ENCODE assay signal across 14 cellular contexts in the genomic region with DNA sequence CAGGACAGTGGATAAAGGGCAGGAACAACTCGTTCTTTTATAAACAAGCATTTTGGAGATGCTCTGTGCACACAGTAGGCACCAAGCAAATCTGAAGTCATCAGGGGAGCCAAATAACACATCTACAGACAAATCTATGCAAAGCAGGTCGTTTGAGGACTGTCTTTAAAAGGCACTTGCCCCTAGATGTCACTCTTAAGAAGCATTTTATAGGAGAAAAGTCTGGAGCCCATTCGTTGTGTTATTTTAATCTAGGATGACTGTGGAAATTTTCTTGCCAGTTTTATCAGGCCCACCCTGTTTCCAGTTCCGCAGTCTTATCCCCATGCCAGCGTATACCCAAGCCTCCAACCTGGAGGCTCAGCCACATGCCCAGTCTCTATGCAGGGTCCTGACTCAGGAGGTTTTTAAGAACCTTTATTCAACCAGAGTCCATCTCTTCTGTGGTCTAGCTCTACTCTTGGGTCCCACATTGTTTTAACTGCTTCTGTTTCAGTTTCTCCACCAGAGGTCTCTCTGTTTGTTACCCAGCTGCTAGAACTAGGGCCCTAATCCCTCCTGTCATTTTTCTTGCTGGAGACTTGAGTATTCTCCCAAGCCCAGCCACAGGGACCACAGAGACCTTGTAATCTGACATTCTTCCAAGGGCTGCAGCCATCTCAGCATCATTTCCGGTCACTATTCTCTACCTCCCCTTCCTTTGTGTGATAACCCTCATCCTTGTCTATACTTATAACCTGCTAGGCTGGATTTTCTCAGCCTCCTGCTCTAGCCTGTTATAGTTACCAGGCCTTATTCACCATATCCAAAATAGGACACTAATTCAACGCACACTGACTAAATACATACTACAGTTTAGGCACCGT. TPM values are rescaled to one million over a fixed set of nuclear protein-coding genes. Genes with fewer than 3 reads are reported as not detected.
DNase-seq lines count a peak whose midpoint lies in the region; ATAC-seq, FAIRE-seq and TF ChIP-seq lines count a peak whose summit lies in the region.
"Had no signal": no experiment of that assay in that cellular context is flagged by ENCODE, and none has a peak within 500 bp of the region (broad histone marks: within the 10 kb centered on the region; RNA-seq: fewer than 3 reads in every experiment).

No MANE protein-coding gene starts in this region.

- no peak for TF ChIP-seq RAD21 in HepG2 (CRISPR knock-in tag; IDR thresholded peaks at IDR 0.05)
- TF ChIP-seq RAD21 in H1 (IDR thresholded peaks at IDR 0.05 in 1 of 2, conservative IDR thresholded peaks at IDR 0.05 in 1 of 2; ENCODE audit: low read depth in 2 of 2, low read length in 2 of 2), result peak; percentile 38 to 62

- H3K23me2 ChIP-seq in H1 (ENCODE audit: low read depth, low read length), result no peaks in the 10 kb centered on the region; the same call in 1 of the 2 replicates

- TF ChIP-seq CTCF in right lobe of liver (IDR thresholded peaks at IDR 0.05) (no peak), HepG2 (CRISPR knock-in tag; IDR thresholded peaks at IDR 0.05) (no peak), H1 (IDR thresholded peaks at IDR 0.05; ENCODE audit: control extremely low read depth in 1 of 3, insufficient read depth in 1 of 3, low read depth in 1 of 3, low read length in 3 of 3) (peak in 2 of 3 experiments; percentile 41 to 47; a peak in 3 of 4 replicates), osteocyte (IDR thresholded peaks at IDR 0.05) (no peak)

- no peaks in the 10 kb centered on the region for H3K27me3 ChIP-seq in right lobe of liver
- H3K27me3 ChIP-seq in HepG2 (ENCODE audit: control insufficient read depth in 1 of 2, insufficient read depth in 2 of 2, low read length in 2 of 2), result peaks cover 0 to 3% of the 10 kb centered on the region in 2 experiments; a peak in 1 of 5 replicates
- no peaks in the 10 kb centered on the region for H3K27me3 ChIP-seq in H1 (replicated peaks in 1 of 4; ENCODE audit: control insufficient read depth in 3 of 4, extremely low read depth in 1 of 4, insufficient read depth in 3 of 4, low read length in 3 of 4)

- no peak overlapping the region for H3K27ac Mint-ChIP-seq in osteocyte (ENCODE audit: unreplicated experiment)

- no peaks in the 10 kb centered on the region for H3K9me3 Mint-ChIP-seq in osteocyte (ENCODE audit: unreplicated experiment)

- in situ Hi-C loops in HepG2 (cut with HindIII; ENCODE audit: extremely low pct_ligation_motif_present, low pct_unique_long_range_greater_than_20kb), result no loop called here

- H3K36me3 ChIP-seq in right lobe of liver, result no peaks in the 10 kb centered on the region
- H3K36me3 ChIP-seq in HepG2 (replicated peaks in 1 of 2; ENCODE audit: control insufficient read depth in 1 of 2, insufficient read depth in 2 of 2, low read length in 2 of 2), result no peaks in the 10 kb centered on the region
- no peaks in the 10 kb centered on the region for H3K36me3 ChIP-seq in H1 (ENCODE audit: control insufficient read depth in 2 of 4, insufficient read depth in 4 of 4, low read length in 3 of 4)

- no peak for TF ChIP-seq EP300 in HepG2 (IDR thresholded peaks at IDR 0.05; ENCODE audit: low read depth in 2 of 2, low read length in 2 of 2)
- TF ChIP-seq EP300 in HepG2 (CRISPR knock-in tag; IDR thresholded peaks at IDR 0.05; ENCODE audit: borderline replicate concordance), result no peak
- no peak for TF ChIP-seq EP300 in H1 (IDR thresholded peaks at IDR 0.05; ENCODE audit: borderline replicate concordance in 1 of 2, low read depth in 2 of 2, low read length in 2 of 2)

- H2AFZ ChIP-seq in HepG2 (ENCODE audit: low read length) (no peak overlapping the region), H1 (ENCODE audit: low read length) (peak overlapping the region; percentile 19; the same call in 1 of the 2 replicates)

- POLR2A ChIA-PET in HepG2 (lab: Yijun Ruan, JAX) (no interaction called here), H1 (lab: Charles Lee; ENCODE audit: partially characterized antibody) (no interaction called here)

- DNase-seq in right lobe of liver (no peak), HepG2 (ENCODE audit: low spot score) (no peak), NCI-H2029 treated with DMSO at 0.1 percent for 48 hours (lab: John Stamatoyannopoulos, UW) (peak; percentile 68), H1 (ENCODE audit: low read depth in 1 of 2, low spot score in 2 of 2) (no peak), cortex of kidney (lab: John Stamatoyannopoulos, UW) (no peak), midbrain (lab: John Stamatoyannopoulos, UW) (no peak), osteocyte (ENCODE audit: extremely low spot score, unreplicated experiment) (no peak)
- DNase-seq: activated effector memory CD4-positive, alpha-beta T cell treated with Interleukin-2 at 50 U/mL for 16 hours; AML-193; dermis blood vessel endothelial cell; hippocampal formation; stimulated activated CD4-positive, alpha-beta T cell treated with anti-CD3 and anti-CD28 coated beads, Interleukin-12 subunit alpha, Interleukin-12 subunit beta, amount 100 ng/mL, for 4 hours had no signal

- H3K18ac ChIP-seq in H1 (ENCODE audit: extremely low read depth, low read length), result no peak overlapping the region

- CTCF ChIA-PET in HepG2 (lab: Yijun Ruan, JAX; ENCODE audit: low intra/inter-chr PET ratio, low total read pairs), result no interaction called here
- CTCF ChIA-PET in H1 (lab: Charles Lee; ENCODE audit: partially characterized antibody), result interaction anchor here (0.5 to 1.5 kb wide), 6 partner anchors 21 to 524 kb away, joined by 3 to 8 read pairs (median 3); no protein-coding TSS in a partner anchor

- no peaks in the 10 kb centered on the region for H3K36me3 Mint-ChIP-seq in osteocyte (ENCODE audit: unreplicated experiment)

- H3K79me2 ChIP-seq in HepG2 (ENCODE audit: insufficient read depth, low read length), result no peaks in the 10 kb centered on the region
- H3K79me2 ChIP-seq in H1 (ENCODE audit: control insufficient read depth in 1 of 2, insufficient read depth in 2 of 2, low read length in 2 of 2), result no peaks in the 10 kb centered on the region

- no peak for TF ChIP-seq POLR2A in right lobe of liver (IDR thresholded peaks at IDR 0.05)
- TF ChIP-seq POLR2A in HepG2 (IDR thresholded peaks at IDR 0.05; ENCODE audit: insufficient read depth in 1 of 2, low read depth in 2 of 2, low read length in 2 of 2), result no peak
- no peak for TF ChIP-seq POLR2A in H1 (IDR thresholded peaks at IDR 0.05; ENCODE audit: control extremely low read depth in 1 of 2, low read depth in 2 of 2, low read length in 2 of 2)
- no peak for TF ChIP-seq POLR2A in GM18505 (IDR thresholded peaks at IDR 0.05; ENCODE audit: borderline replicate concordance, extremely low read depth, insufficient read depth, insufficient read length)

- H3K27ac ChIP-seq in right lobe of liver (no peak overlapping the region), HepG2 (ENCODE audit: extremely low read length, insufficient read depth, low read length) (no peak overlapping the region), H1 (ENCODE audit: low read depth, low read length) (no peak overlapping the region)

- H3K4me1 ChIP-seq in right lobe of liver, result no peaks in the 10 kb centered on the region
- no peaks in the 10 kb centered on the region for H3K4me1 ChIP-seq in HepG2 (ENCODE audit: insufficient read depth, low read length)
- peaks cover 0 to 3% (median under 1%) of the 10 kb centered on the region in 4 experiments; a peak in 1 of 7 replicates for H3K4me1 ChIP-seq in H1 (replicated peaks in 1 of 4; ENCODE audit: control insufficient read depth in 3 of 4, insufficient read depth in 4 of 4, low read length in 3 of 4)

- no peak overlapping the region for H2BK20ac ChIP-seq in H1 (ENCODE audit: low read length)

- H3K4me2 ChIP-seq in HepG2 (ENCODE audit: low read depth, low read length) (no peak overlapping the region), H1 (ENCODE audit: insufficient read depth in 1 of 2, low read depth in 2 of 2, low read length in 2 of 2) (no peak overlapping the region)

- ATAC-seq in right lobe of liver, result peak; percentile 41 to 64 (median 44)
- no peak; the same call in 2 of the 3 replicates for ATAC-seq in HepG2
- no peak for ATAC-seq in GM18505 (IDR thresholded peaks at IDR 0.05; ENCODE audit: unreplicated experiment)

- H3K14ac ChIP-seq in H1 (ENCODE audit: insufficient read length), result no peak overlapping the region

- no peak overlapping the region for H2BK15ac ChIP-seq in H1 (ENCODE audit: low read length)

- no peak overlapping the region for H2BK5ac ChIP-seq in H1 (ENCODE audit: low read depth, low read length)

- H3K9me3 ChIP-seq in right lobe of liver (no peaks in the 10 kb centered on the region), HepG2 (ENCODE audit: low read length) (no peaks in the 10 kb centered on the region), H1 (ENCODE audit: insufficient read depth in 2 of 2, low read depth in 1 of 2, low read length in 1 of 2) (no peaks in the 10 kb centered on the region)

- no peak overlapping the region for H3K4me3 Mint-ChIP-seq in osteocyte (ENCODE audit: unreplicated experiment)

- H2AK5ac ChIP-seq in H1 (ENCODE audit: low read depth, low read length), result no peak overlapping the region

- H3K27me3 Mint-ChIP-seq in osteocyte (ENCODE audit: unreplicated experiment), result peaks cover under 1% of the 10 kb centered on the region

- FAIRE-seq in HepG2 (lab: Jason Lieb, UNC) (no peak), H1 (lab: Jason Lieb, UNC) (peak; percentile 63)
- FAIRE-seq: TTC549 had no signal

- H4K5ac ChIP-seq in H1 (ENCODE audit: insufficient read length, low read depth, low read length), result no peak overlapping the region

- H3K56ac ChIP-seq in H1 (replicated peaks; ENCODE audit: insufficient read length, low read depth, low read length), result no peak overlapping the region

- WGBS in right lobe of liver (ENCODE audit: insufficient coverage, low coverage, low lambda C conversion rate, missing lambda C conversion rate), result 69% methylated on average over 8 of the region's 8 CpGs
- 9% methylated on average over 8 of the region's 8 CpGs for WGBS in HepG2 (ENCODE audit: low lambda C conversion rate)
- 82% methylated on average over 8 of the region's 8 CpGs; no CpG with 5 or more reads in 1 of the 2 experiments for WGBS in H1 (ENCODE audit: extremely low coverage in 1 of 2, insufficient coverage in 1 of 2, insufficient read length in 1 of 2, insufficient replicate concordance in 2 of 2, low coverage in 1 of 2, low lambda C conversion rate in 2 of 2, missing lambda C conversion rate in 1 of 2), 2 experiments

- intact Hi-C loops in right lobe of liver (cut with DNase I) (no loop called here), HepG2 (cut with micrococcal nuclease; ENCODE audit: unreplicated experiment) (no loop called here)

- H3K4me3 ChIP-seq in right lobe of liver (no peak overlapping the region), HepG2 (replicated peaks in 1 of 3; ENCODE audit: insufficient read depth in 1 of 3, low read depth in 2 of 3, low read length in 3 of 3) (no peak overlapping the region), H1 (ENCODE audit: extremely low read depth in 1 of 4, insufficient read depth in 2 of 4, low read depth in 3 of 4, low read length in 4 of 4) (no peak overlapping the region)

- no peak overlapping the region for H4K91ac ChIP-seq in H1 (replicated peaks; ENCODE audit: insufficient read length, low read length)

- H3K79me1 ChIP-seq in H1 (ENCODE audit: low read depth, low read length), result no peaks in the 10 kb centered on the region

- H2BK12ac ChIP-seq in H1 (ENCODE audit: low read depth, low read length), result no peak overlapping the region

- no peak overlapping the region for H3K4ac ChIP-seq in H1 (replicated peaks; ENCODE audit: insufficient read length, low read depth, low read length)

- H3K9ac ChIP-seq in HepG2 (ENCODE audit: insufficient read depth, low read depth, low read length) (no peak overlapping the region), H1 (replicated peaks in 1 of 4; ENCODE audit: extremely low read depth in 1 of 4, low read depth in 3 of 4, low read length in 3 of 4) (no peak overlapping the region)

- no peak overlapping the region for H4K8ac ChIP-seq in H1 (ENCODE audit: extremely low read depth, insufficient read depth, low read length)

- BruUV-seq in HepG2 (replicated peaks; lab: Mats Ljungman, UMichigan), result no TSS peak

- H4K20me1 ChIP-seq in HepG2 (ENCODE audit: insufficient read depth, low read length) (no peaks in the 10 kb centered on the region), H1 (replicated peaks in 1 of 2; ENCODE audit: control insufficient read depth in 1 of 2, insufficient read depth in 2 of 2, low read length in 2 of 2) (no peaks in the 10 kb centered on the region)

- no peak overlapping the region for H3K23ac ChIP-seq in H1 (ENCODE audit: insufficient read length)

- H2BK120ac ChIP-seq in H1 (replicated peaks; ENCODE audit: low read depth, low read length), result no peak overlapping the region

- H3K4me1 Mint-ChIP-seq in osteocyte (ENCODE audit: unreplicated experiment), result no peaks in the 10 kb centered on the region

RNA-seq across cellular contexts. Expression of gene PIK3CG, which starts 26.7 kb away (rescaled TPM):
- total RNA-seq in right lobe of liver (1 to 10 TPM in 1 of 6 experiments, under 1 TPM in 5; 0.53 to 1.9 (median 0.71) TPM), HepG2 (2016; rRNA removed; fragmentation: Illumina TruSeq; extraction: Trizol) (not detected in 2 replicates), osteocyte (not detected in 2 replicates)
- not detected in 2 replicates for total RNA-seq in HepG2 (2016; cell fraction: cytosol; rRNA removed; fragmentation: Illumina TruSeq; extraction: Trizol; ENCODE audit: low read depth)
- not detected in 2 replicates for total RNA-seq in HepG2 (2016; cell fraction: insoluble cytoplasmic fraction; rRNA removed; fragmentation: Illumina TruSeq; extraction: Trizol)
- total RNA-seq in HepG2 (2016; cell fraction: membrane; rRNA removed; fragmentation: Illumina TruSeq; extraction: Trizol), result not detected in 2 replicates
- not detected in 2 replicates for total RNA-seq in HepG2 (2016; cell fraction: nucleus; rRNA removed; fragmentation: Illumina TruSeq; extraction: Trizol)
- polyA plus RNA-seq in HepG2 (2011; rRNA removed) (not detected in 2 replicates), H1 (2011; rRNA removed) (not detected in 2 replicates)
- not detected in 2 replicates for polyA plus RNA-seq in HepG2 (2011; cell fraction: cytosol; rRNA removed)
- not detected in 2 replicates for polyA plus RNA-seq in HepG2 (2011; cell fraction: nucleus; rRNA removed)
- polyA plus RNA-seq in HepG2 (2012), result not detected in 2 replicates
- not detected in 2 replicates for polyA plus RNA-seq in HepG2 (2016; cell fraction: cytosol; fragmentation: Illumina TruSeq; extraction: Trizol; ENCODE audit: low read depth)
- polyA plus RNA-seq in HepG2 (2016; cell fraction: insoluble cytoplasmic fraction; fragmentation: Illumina TruSeq; extraction: Trizol; ENCODE audit: low read depth), result not detected in 2 replicates
- polyA plus RNA-seq in HepG2 (2016; cell fraction: membrane; fragmentation: Illumina TruSeq; extraction: Trizol; ENCODE audit: low read depth), result not detected in 2 replicates
- not detected in 2 replicates for polyA plus RNA-seq in HepG2 (2016; cell fraction: nucleus; fragmentation: Illumina TruSeq; extraction: Trizol; ENCODE audit: insufficient read depth, low read depth)
- 0.04 and 0.16 TPM in 2 replicates for polyA minus RNA-seq in HepG2 (2011; rRNA and poly(A)+ RNA removed; ENCODE audit: low replicate concordance)
- polyA minus RNA-seq in HepG2 (2011; cell fraction: cytosol; rRNA and poly(A)+ RNA removed), result not detected in 2 replicates
- not detected in 2 replicates for polyA minus RNA-seq in HepG2 (2011; cell fraction: nucleus; rRNA and poly(A)+ RNA removed)
- total RNA-seq in H1 (2021; fragmentation: NEBNext Ultra II Directional; extraction: Animal tissue kit (Norgen Biotek cat#: 25700)), result not detected in 2 replicates
- not detected for polyA plus RNA-seq in H1 (2011; cell fraction: cytosol; rRNA removed)
- polyA plus RNA-seq in H1 (2011; cell fraction: nucleus; rRNA removed), result not detected
- polyA plus RNA-seq in H1 (2012, experiment 1 of 2), result not detected in 4 replicates
- polyA plus RNA-seq in H1 (2012, experiment 2 of 2), result not detected
- not detected for polyA plus RNA-seq in H1 (2013, experiment 1 of 2)
- polyA plus RNA-seq in H1 (2013, experiment 2 of 2), result not detected
- polyA minus RNA-seq in H1 (2011; rRNA and poly(A)+ RNA removed), result not detected in 2 replicates
- polyA minus RNA-seq in H1 (2011; cell fraction: cytosol; rRNA and poly(A)+ RNA removed), result not detected
- polyA minus RNA-seq in H1 (2011; cell fraction: nucleus; rRNA and poly(A)+ RNA removed), result not detected

Comparison
In these comparisons a context has a peak if more than half of its experiments do, and no peak if none do; other contexts are left out.
1. ATAC-seq: peak in right lobe of liver (4 of 4); none in HepG2 (single experiment) and GM18505 (single experiment).
2. CTCF ChIP-seq: peak in H1 (2 of 3); none in right lobe of liver (0 of 4), HepG2 (single experiment) and osteocyte (single experiment).